Comparison of ENCODE assay signal across 10 cellular contexts in the genomic region with DNA sequence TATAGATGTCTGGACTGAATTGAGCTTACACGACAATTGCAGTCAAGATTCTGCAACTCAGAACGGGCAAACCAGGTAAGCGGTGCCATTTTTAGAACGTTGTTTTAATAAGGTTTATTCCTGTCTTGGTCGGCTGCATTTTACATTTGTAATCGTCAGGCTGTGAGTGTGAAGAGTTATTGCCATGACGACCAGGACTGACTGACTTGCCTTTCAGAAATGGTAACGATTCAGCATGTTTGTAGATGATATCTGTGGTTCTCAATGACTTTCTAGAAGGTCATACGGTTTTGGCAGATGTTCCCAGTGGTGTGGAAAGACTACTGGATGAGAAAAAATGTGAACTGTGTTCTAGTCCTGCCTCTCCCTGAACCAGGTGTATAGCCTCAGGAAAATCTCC.
DNase-seq lines count a peak whose midpoint lies in the region; ATAC-seq, FAIRE-seq and TF ChIP-seq lines count a peak whose summit lies in the region.
"Had no signal": no experiment of that assay in that cellular context is flagged by ENCODE, and none has a peak within 500 bp of the region (broad histone marks: within the 10 kb centered on the region; RNA-seq: fewer than 3 reads in every experiment).

No MANE protein-coding gene starts in this region.

- H3K27me3 Mint-ChIP-seq in T-helper 17 cell = no peaks in the 10 kb centered on the region
- no peaks in the 10 kb centered on the region for H3K27me3 Mint-ChIP-seq in chondrocyte (ENCODE audit: low read depth)

- no peak overlapping the region for H3K27ac Mint-ChIP-seq in T-helper 17 cell
- H3K27ac Mint-ChIP-seq in chondrocyte (ENCODE audit: unreplicated experiment) = no peak overlapping the region
- H3K27ac Mint-ChIP-seq: nephron had no signal

- DNase-seq in Caki2 (ENCODE audit: low read depth) (peak; percentile 37), GM23248 (peak; percentile 10), T-helper 17 cell (peak in 1 of 3 donors; percentile 33), amniotic stem cell (lab: John Stamatoyannopoulos, UW) (no peak), chondrocyte (ENCODE audit: low spot score) (no peak), NCI-H82 treated with DMSO at 0.1 percent for 48 hours (lab: John Stamatoyannopoulos, UW; ENCODE audit: unreplicated experiment) (no peak)
- DNase-seq: dermis blood vessel endothelial cell, NCI-H2171 treated with DMSO at 0.1 percent for 48 hours had no signal

- H3K79me2 ChIP-seq in GM23248 (ENCODE audit: insufficient read depth) = no peaks in the 10 kb centered on the region

- H3K4me1 ChIP-seq in GM23248 (ENCODE audit: insufficient read depth) = no peaks in the 10 kb centered on the region

- H3K4me3 Mint-ChIP-seq in T-helper 17 cell (no peak overlapping the region), chondrocyte (ENCODE audit: unreplicated experiment) (no peak overlapping the region)
- H3K4me3 Mint-ChIP-seq: nephron had no signal

- peak overlapping the region; percentile 33 for H2AFZ ChIP-seq in GM23248

- peak; percentile 84 for FAIRE-seq in islet of Langerhans (lab: Jason Lieb, UNC)

- WGBS in GM23248 (ENCODE audit: low coverage in 1 of 2, low lambda C conversion rate in 2 of 2, missing lambda C conversion rate in 2 of 2), 2 experiments = 12 to 14% methylated on average over 9 of the region's 9 CpGs

- H3K27me3 ChIP-seq in GM23248 (replicated peaks; ENCODE audit: insufficient read depth) = no peaks in the 10 kb centered on the region

- no peaks in the 10 kb centered on the region for H3K36me3 Mint-ChIP-seq in T-helper 17 cell (ENCODE audit: low read depth)
- no peaks in the 10 kb centered on the region for H3K36me3 Mint-ChIP-seq in chondrocyte (ENCODE audit: low read depth)

- no peaks in the 10 kb centered on the region for H3K9me3 Mint-ChIP-seq in chondrocyte (ENCODE audit: low read depth)
- H3K9me3 Mint-ChIP-seq: nephron had no signal

- H3K9me3 ChIP-seq in GM23248 (ENCODE audit: low read depth) (no peaks in the 10 kb centered on the region), T-helper 17 cell (ENCODE audit: control insufficient read depth, low read length, poor library complexity, severe bottlenecking) (no peaks in the 10 kb centered on the region)

- no peaks in the 10 kb centered on the region for H3K9me2 ChIP-seq in GM23248 (ENCODE audit: insufficient read depth)

- H3K9ac ChIP-seq in GM23248 = no peak overlapping the region

- no peaks in the 10 kb centered on the region for H4K20me1 ChIP-seq in GM23248 (ENCODE audit: insufficient read depth)

- in situ Hi-C loops in Caki2 (cut with HindIII; ENCODE audit: low pct_unique_long_range_greater_than_20kb, low sequenced_read_pairs) (no loop called here), GM23248 (cut with MboI) (no loop called here)

- H3K27ac ChIP-seq in GM23248 = no peak overlapping the region

- no peaks in the 10 kb centered on the region for H3K36me3 ChIP-seq in GM23248 (ENCODE audit: low read depth)

- peak; percentile 77 for ATAC-seq in T-helper 17 cell

- H3K4me2 ChIP-seq in GM23248 (ENCODE audit: unreplicated experiment) = no peak overlapping the region

- no peaks in the 10 kb centered on the region for H3F3A ChIP-seq in GM23248 (ENCODE audit: insufficient read depth)

- TF ChIP-seq CTCF in chondrocyte (IDR thresholded peaks at IDR 0.05) = no peak

- H3K4me1 Mint-ChIP-seq in T-helper 17 cell (peaks cover 21% of the 10 kb centered on the region), chondrocyte (ENCODE audit: low read depth) (no peaks in the 10 kb centered on the region)

- H3K4me3 ChIP-seq in GM23248 = no peak overlapping the region

Comparison
In these comparisons a context has a peak if more than half of its experiments do, and no peak if none do; other contexts are left out.
1. DNase-seq: peak in Caki2 (single experiment) and GM23248 (single experiment); none in amniotic stem cell (single experiment), chondrocyte (single experiment) and NCI-H82 treated with DMSO at 0.1 percent for 48 hours (single experiment).